Comparison of ENCODE assay signal across 11 cellular contexts in genomic region chr4:153789741-153790651, GRCh38. TPM values are rescaled to one million over a fixed set of nuclear protein-coding genes. Genes with fewer than 3 reads are reported as not detected.
DNase-seq lines count a peak whose midpoint lies in the region; ATAC-seq and TF ChIP-seq lines count a peak whose summit lies in the region.
"Had no signal": no experiment of that assay in that cellular context is flagged by ENCODE, and none has a peak within 500 bp of the region (broad histone marks: within the 10 kb centered on the region; RNA-seq: fewer than 3 reads in every experiment).

No MANE protein-coding gene starts in this region.

- H4K20me1 ChIP-seq in SK-N-SH (ENCODE audit: insufficient read depth) = no peaks in the 10 kb centered on the region

- no peak for TF ChIP-seq RAD21 in SK-N-SH (IDR thresholded peaks at IDR 0.05; ENCODE audit: low read length)

- H3K27me3 ChIP-seq in SK-N-SH (ENCODE audit: insufficient read depth) = peaks cover 83% of the 10 kb centered on the region
- peaks cover 8% of the 10 kb centered on the region for H3K27me3 ChIP-seq in iPS-18a (ENCODE audit: control insufficient read depth, insufficient read depth, low read length)
- H3K27me3 ChIP-seq in psoas muscle (ENCODE audit: insufficient read depth in 3 of 3, low read length in 2 of 3) = peaks cover 0 to 79% (median 32%) of the 10 kb centered on the region in 3 donors

- TF ChIP-seq EP300 in SK-N-SH (IDR thresholded peaks at IDR 0.05; ENCODE audit: borderline replicate concordance in 1 of 2, low read depth in 1 of 2, low read length in 1 of 2) = no peak

- H3K36me3 ChIP-seq in SK-N-SH (replicated peaks in 1 of 2; ENCODE audit: control insufficient read depth in 1 of 2, insufficient read depth in 2 of 2, low read length in 1 of 2) = no peaks in the 10 kb centered on the region
- H3K36me3 ChIP-seq in iPS-18a (ENCODE audit: control insufficient read depth, low read depth, low read length) = peaks cover 10% of the 10 kb centered on the region
- no peaks in the 10 kb centered on the region for H3K36me3 ChIP-seq in psoas muscle (ENCODE audit: insufficient read depth in 1 of 2, low read depth in 1 of 2)

- no peak overlapping the region for H2AFZ ChIP-seq in SK-N-SH (ENCODE audit: low read depth)

- peaks cover 4 to 13% of the 10 kb centered on the region in 2 experiments; a peak in 1 of 4 replicates for H3K4me1 ChIP-seq in SK-N-SH (ENCODE audit: control insufficient read depth in 1 of 2, insufficient read depth in 2 of 2, low read depth in 1 of 2, low read length in 1 of 2)
- H3K4me1 ChIP-seq in iPS-18a (ENCODE audit: control insufficient read depth, low read depth, low read length) = peaks cover 38% of the 10 kb centered on the region
- no peaks in the 10 kb centered on the region for H3K4me1 ChIP-seq in psoas muscle

- no peaks in the 10 kb centered on the region for H3F3A ChIP-seq in SK-N-SH (replicated peaks; ENCODE audit: insufficient read depth)

- CTCF ChIA-PET in SK-N-SH (lab: Yijun Ruan, JAX) = interaction anchor here (0.8 to 1.5 kb wide), 3 partner anchors 9 to 40 kb away, joined by 3 read pairs; no protein-coding TSS in a partner anchor

- H3K9ac ChIP-seq in SK-N-SH (no peak overlapping the region), iPS-18a (ENCODE audit: low read length) (peak overlapping the region; percentile 94)

- peak; percentile 38 for DNase-seq in SK-N-SH
- peak; percentile 27 for DNase-seq in stimulated activated CD8-positive, alpha-beta memory T cell treated with anti-CD3 and anti-CD28 coated beads, Interleukin-4, amount 100 ng/mL, for 48 hours
- DNase-seq in germinal center (ENCODE audit: low spot score) = no peak
- DNase-seq in psoas muscle = no peak
- no peak for DNase-seq in inferior parietal cortex (ENCODE audit: extremely low spot score)
- DNase-seq: midbrain, T-helper 1 cell had no signal

- no peaks in the 10 kb centered on the region for H3K79me2 ChIP-seq in SK-N-SH (ENCODE audit: insufficient read depth)

- no peaks in the 10 kb centered on the region for H3K9me2 ChIP-seq in SK-N-SH

- POLR2A ChIA-PET in SK-N-SH (lab: Yijun Ruan, JAX) = no interaction called here

- no peak for TF ChIP-seq CTCF in SK-N-SH (IDR thresholded peaks at IDR 0.05)
- TF ChIP-seq CTCF in psoas muscle (IDR thresholded peaks at IDR 0.05) = no peak

- peak overlapping the region; percentile 15 for H3K4me3 Mint-ChIP-seq in activated T-helper 17 cell treated with anti-CD3 and anti-CD28 coated beads, Interleukin-2, amount 50 U/mL, for 72 hours
- H3K4me3 Mint-ChIP-seq: activated T-helper 1 cell treated with anti-CD3 and anti-CD28 coated beads, Interleukin-12 subunit alpha, Interleukin-12 subunit beta, Interleukin-2, Interleukin-4 antibody, amounts not matched to agents 30 ng/mL and 10 ng/mL and 1 ng/mL, durations not matched to agents 14 hours and 24 hours and 36 hours had no signal

- no peak overlapping the region for H3K4me3 ChIP-seq in SK-N-SH (ENCODE audit: low read depth in 2 of 2, low read length in 1 of 2)
- H3K4me3 ChIP-seq in iPS-18a (ENCODE audit: low read length) = peak overlapping the region; percentile 94
- no peak overlapping the region for H3K4me3 ChIP-seq in psoas muscle

- H3K27ac Mint-ChIP-seq in activated T-helper 17 cell treated with anti-CD3 and anti-CD28 coated beads, Interleukin-2, amount 50 U/mL, for 72 hours = no peak overlapping the region
- H3K27ac Mint-ChIP-seq: activated T-helper 1 cell treated with anti-CD3 and anti-CD28 coated beads, Interleukin-12 subunit alpha, Interleukin-12 subunit beta, Interleukin-2, Interleukin-4 antibody, amounts not matched to agents 30 ng/mL and 10 ng/mL and 1 ng/mL, durations not matched to agents 14 hours and 24 hours and 36 hours had no signal

- intact Hi-C loops in psoas muscle (cut with DNase I) = loop anchor here in 1 of 2 donors (10.0 kb wide), 1 partner anchor 525 kb away; no protein-coding TSS in a partner anchor

- H3K27me3 Mint-ChIP-seq in activated T-helper 17 cell treated with anti-CD3 and anti-CD28 coated beads, Interleukin-2, amount 50 U/mL, for 72 hours = peaks cover 77% of the 10 kb centered on the region

- H3K9me3 ChIP-seq in SK-N-SH (no peaks in the 10 kb centered on the region), iPS-18a (ENCODE audit: control insufficient read depth, low read depth, low read length) (no peaks in the 10 kb centered on the region), psoas muscle (no peaks in the 10 kb centered on the region)

- H3K36me3 Mint-ChIP-seq in activated T-helper 17 cell treated with anti-CD3 and anti-CD28 coated beads, Interleukin-2, amount 50 U/mL, for 72 hours (ENCODE audit: low read depth) = peaks cover 5% of the 10 kb centered on the region

- no peak overlapping the region for H3K27ac ChIP-seq in SK-N-SH (ENCODE audit: low read depth in 2 of 2, low read length in 1 of 2)
- peak overlapping the region; percentile 96 for H3K27ac ChIP-seq in iPS-18a (ENCODE audit: low read length)
- H3K27ac ChIP-seq in psoas muscle = no peak overlapping the region

- peaks cover 15% of the 10 kb centered on the region for H3K4me1 Mint-ChIP-seq in activated T-helper 17 cell treated with anti-CD3 and anti-CD28 coated beads, Interleukin-2, amount 50 U/mL, for 72 hours

- ATAC-seq in SK-N-SH treated with all-trans-retinoic acid at 6 μM for 48 hours (no peak), psoas muscle (no peak)
- ATAC-seq in activated T-helper 17 cell treated with anti-CD3 and anti-CD28 coated beads, Interleukin-2, amount 50 U/mL, for 72 hours (replicated peaks) = no peak

- no peak overlapping the region for H3K4me2 ChIP-seq in SK-N-SH

- 52% methylated on average over 24 of the region's 33 CpGs for WGBS in SK-N-SH (ENCODE audit: low lambda C conversion rate)
- 53 to 64% (median 55%) methylated on average over 33 of the region's 33 CpGs for WGBS in psoas muscle, 3 donors

- H3K9me3 Mint-ChIP-seq in activated T-helper 17 cell treated with anti-CD3 and anti-CD28 coated beads, Interleukin-2, amount 50 U/mL, for 72 hours = no peaks in the 10 kb centered on the region
- H3K9me3 Mint-ChIP-seq: activated T-helper 1 cell treated with anti-CD3 and anti-CD28 coated beads, Interleukin-12 subunit alpha, Interleukin-12 subunit beta, Interleukin-2, Interleukin-4 antibody, amounts not matched to agents 30 ng/mL and 10 ng/mL and 1 ng/mL, durations not matched to agents 14 hours and 24 hours and 36 hours had no signal

TF ChIP-seq in SK-N-SH, 30 proteins besides CTCF, POLR2A, EP300 and RAD21:
- no peak for TF ChIP-seq ZBTB33 (IDR thresholded peaks at IDR 0.05; ENCODE audit: borderline replicate concordance, low read depth)
- TF ChIP-seq MEF2A (IDR thresholded peaks at IDR 0.05; ENCODE audit: borderline replicate concordance, low read depth) = no peak

TF ChIP-seq in SK-N-SH treated with all-trans-retinoic acid at 6 μM for 48 hours, 23 proteins besides CTCF, POLR2A, EP300 and RAD21 (continues in another document):
- TF ChIP-seq, protein P1, sequence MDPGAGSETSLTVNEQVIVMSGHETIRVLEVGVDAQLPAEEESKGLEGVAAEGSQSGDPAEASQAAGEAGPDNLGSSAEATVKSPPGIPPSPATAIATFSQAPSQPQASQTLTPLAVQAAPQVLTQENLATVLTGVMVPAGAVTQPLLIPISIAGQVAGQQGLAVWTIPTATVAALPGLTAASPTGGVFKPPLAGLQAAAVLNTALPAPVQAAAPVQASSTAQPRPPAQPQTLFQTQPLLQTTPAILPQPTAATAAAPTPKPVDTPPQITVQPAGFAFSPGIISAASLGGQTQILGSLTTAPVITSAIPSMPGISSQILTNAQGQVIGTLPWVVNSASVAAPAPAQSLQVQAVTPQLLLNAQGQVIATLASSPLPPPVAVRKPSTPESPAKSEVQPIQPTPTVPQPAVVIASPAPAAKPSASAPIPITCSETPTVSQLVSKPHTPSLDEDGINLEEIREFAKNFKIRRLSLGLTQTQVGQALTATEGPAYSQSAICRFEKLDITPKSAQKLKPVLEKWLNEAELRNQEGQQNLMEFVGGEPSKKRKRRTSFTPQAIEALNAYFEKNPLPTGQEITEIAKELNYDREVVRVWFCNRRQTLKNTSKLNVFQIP (CRISPR knock-in tag; IDR thresholded peaks at IDR 0.05; ENCODE audit: borderline replicate concordance, low read depth) = no peak
- TF ChIP-seq ZFP30 (CRISPR knock-in tag; IDR thresholded peaks at IDR 0.05) = no peak
- TF ChIP-seq, protein P2, sequence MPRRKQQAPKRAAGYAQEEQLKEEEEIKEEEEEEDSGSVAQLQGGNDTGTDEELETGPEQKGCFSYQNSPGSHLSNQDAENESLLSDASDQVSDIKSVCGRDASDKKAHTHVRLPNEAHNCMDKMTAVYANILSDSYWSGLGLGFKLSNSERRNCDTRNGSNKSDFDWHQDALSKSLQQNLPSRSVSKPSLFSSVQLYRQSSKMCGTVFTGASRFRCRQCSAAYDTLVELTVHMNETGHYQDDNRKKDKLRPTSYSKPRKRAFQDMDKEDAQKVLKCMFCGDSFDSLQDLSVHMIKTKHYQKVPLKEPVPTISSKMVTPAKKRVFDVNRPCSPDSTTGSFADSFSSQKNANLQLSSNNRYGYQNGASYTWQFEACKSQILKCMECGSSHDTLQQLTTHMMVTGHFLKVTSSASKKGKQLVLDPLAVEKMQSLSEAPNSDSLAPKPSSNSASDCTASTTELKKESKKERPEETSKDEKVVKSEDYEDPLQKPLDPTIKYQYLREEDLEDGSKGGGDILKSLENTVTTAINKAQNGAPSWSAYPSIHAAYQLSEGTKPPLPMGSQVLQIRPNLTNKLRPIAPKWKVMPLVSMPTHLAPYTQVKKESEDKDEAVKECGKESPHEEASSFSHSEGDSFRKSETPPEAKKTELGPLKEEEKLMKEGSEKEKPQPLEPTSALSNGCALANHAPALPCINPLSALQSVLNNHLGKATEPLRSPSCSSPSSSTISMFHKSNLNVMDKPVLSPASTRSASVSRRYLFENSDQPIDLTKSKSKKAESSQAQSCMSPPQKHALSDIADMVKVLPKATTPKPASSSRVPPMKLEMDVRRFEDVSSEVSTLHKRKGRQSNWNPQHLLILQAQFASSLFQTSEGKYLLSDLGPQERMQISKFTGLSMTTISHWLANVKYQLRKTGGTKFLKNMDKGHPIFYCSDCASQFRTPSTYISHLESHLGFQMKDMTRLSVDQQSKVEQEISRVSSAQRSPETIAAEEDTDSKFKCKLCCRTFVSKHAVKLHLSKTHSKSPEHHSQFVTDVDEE (CRISPR knock-in tag; IDR thresholded peaks at IDR 0.05) = no peak
- no peak for TF ChIP-seq ARNTL (CRISPR knock-in tag; IDR thresholded peaks at IDR 0.05; ENCODE audit: borderline replicate concordance, low read depth)

RNA-seq across cellular contexts. Expression of gene SFRP2, which starts 1.1 kb away (rescaled TPM):
- not detected in 2 replicates for polyA plus RNA-seq in SK-N-SH (2012; rRNA removed)
- polyA plus RNA-seq in SK-N-SH (2012; cell fraction: cytosol; rRNA removed) = not detected in 2 replicates
- polyA plus RNA-seq in SK-N-SH (2012; cell fraction: nucleus; rRNA removed) = not detected in 2 replicates
- not detected for total RNA-seq in activated T-helper 17 cell treated with anti-CD3 and anti-CD28 coated beads, Interleukin-2, amount 50 U/mL, for 72 hours
- total RNA-seq in psoas muscle = 1 to 10 TPM in 2 of 4 donors, under 1 TPM in 2; 0.54 to 9.5 (median 1.7) TPM
- 1 to 10 TPM in 2 of 3 donors, under 1 TPM in 1; 0.25 to 2.9 (median 2.2) TPM for polyA plus RNA-seq in psoas muscle
- total RNA-seq: activated T-helper 1 cell treated with anti-CD3 and anti-CD28 coated beads, Interleukin-12 subunit alpha, Interleukin-12 subunit beta, Interleukin-2, Interleukin-4 antibody, amounts not matched to agents 30 ng/mL and 10 ng/mL and 1 ng/mL, durations not matched to agents 14 hours and 24 hours and 36 hours had no signal

RNA-seq across cellular contexts. Expression of gene RNF175, which starts 30.2 kb away (rescaled TPM):
- 0.06 and 0.10 TPM in 2 replicates for polyA plus RNA-seq in SK-N-SH (2012; rRNA removed)
- 0.12 and 0.18 TPM in 2 replicates for polyA plus RNA-seq in SK-N-SH (2012; cell fraction: cytosol; rRNA removed)
- polyA plus RNA-seq in SK-N-SH (2012; cell fraction: nucleus; rRNA removed) = 0.09 and 0.32 TPM in 2 replicates
- total RNA-seq in activated T-helper 17 cell treated with anti-CD3 and anti-CD28 coated beads, Interleukin-2, amount 50 U/mL, for 72 hours = under 1 TPM in 1 of 2 donors, not detected in 1; 0.37 TPM
- total RNA-seq in psoas muscle = not detected
- polyA plus RNA-seq in psoas muscle = under 1 TPM in 2 of 3 donors, not detected in 1; 0.05 to 0.07 TPM
- total RNA-seq: activated T-helper 1 cell treated with anti-CD3 and anti-CD28 coated beads, Interleukin-12 subunit alpha, Interleukin-12 subunit beta, Interleukin-2, Interleukin-4 antibody, amounts not matched to agents 30 ng/mL and 10 ng/mL and 1 ng/mL, durations not matched to agents 14 hours and 24 hours and 36 hours had no signal

Comparison
In these comparisons a context has a peak if more than half of its experiments do, and no peak if none do; other contexts are left out.
1. DNase-seq: peak in SK-N-SH (single experiment) and stimulated activated CD8-positive, alpha-beta memory T cell treated with anti-CD3 and anti-CD28 coated beads, Interleukin-4, amount 100 ng/mL, for 48 hours (single experiment); none in germinal center (single experiment), psoas muscle (0 of 2) and inferior parietal cortex (single experiment).